ENCODE assay signal across 10 cellular contexts in the genomic region with DNA sequence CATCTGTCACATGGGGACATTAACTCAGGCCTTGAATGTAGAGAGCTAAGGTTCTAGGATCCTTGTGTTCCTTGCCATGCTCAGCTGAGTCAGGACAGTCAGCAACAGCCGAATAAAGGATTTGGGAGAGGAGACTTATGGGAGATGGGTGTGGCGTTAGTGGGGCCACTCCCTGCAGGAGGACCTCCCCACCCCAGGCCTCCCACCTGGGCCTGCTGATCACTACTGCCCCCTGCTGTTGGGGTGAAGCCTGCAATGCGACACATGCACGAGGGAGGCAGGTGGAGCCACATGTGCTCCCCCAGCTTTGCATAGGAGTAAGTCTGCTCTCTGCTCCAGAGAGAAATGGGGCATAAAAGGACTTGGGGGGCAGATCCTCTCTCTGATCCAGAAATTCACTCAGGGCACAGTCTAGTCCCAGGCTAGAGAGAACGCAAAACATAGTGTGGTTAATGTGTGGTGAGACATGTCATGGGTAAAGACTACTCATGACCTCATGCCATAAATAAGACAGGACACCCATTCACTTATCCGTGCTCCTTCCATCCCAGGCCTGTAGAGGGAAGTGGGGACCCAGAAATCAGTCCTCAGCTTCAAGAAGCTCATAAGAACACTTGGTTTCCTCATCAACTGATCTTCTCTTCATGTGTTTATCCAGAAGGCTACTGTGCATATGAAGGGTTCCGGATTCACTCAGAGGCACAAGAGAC. TPM values are rescaled to one million over a fixed set of nuclear protein-coding genes. Genes with fewer than 3 reads are reported as not detected.
DNase-seq lines count a peak whose midpoint lies in the region; ATAC-seq and TF ChIP-seq lines count a peak whose summit lies in the region.
"Had no signal": no experiment of that assay in that cellular context is flagged by ENCODE, and none has a peak within 500 bp of the region (broad histone marks: within the 10 kb centered on the region; RNA-seq: fewer than 3 reads in every experiment).

No MANE protein-coding gene starts in this region.

- peak overlapping the region in 1 of 4 donors; percentile 7 for H3K27ac ChIP-seq in body of pancreas

- no peak for TF ChIP-seq EP300 in Ishikawa (IDR thresholded peaks at IDR 0.05; ENCODE audit: borderline replicate concordance)

- no peak overlapping the region for H3K4me3 ChIP-seq in GM06990 (replicated peaks; ENCODE audit: low read depth, low read length)
- H3K4me3 ChIP-seq in body of pancreas: no peak overlapping the region
- no peak overlapping the region for H3K4me3 ChIP-seq in mucosa of descending colon

- TF ChIP-seq CTCF in GM06990 (IDR thresholded peaks at IDR 0.05; ENCODE audit: insufficient read depth, low read length, poor library complexity, severe bottlenecking) (peak; percentile 61), body of pancreas (IDR thresholded peaks at IDR 0.05) (peak; percentile 12 to 53 (median 39)), mucosa of descending colon (IDR thresholded peaks at IDR 0.05) (no peak)

- ATAC-seq in body of pancreas (peak; percentile 64), mucosa of descending colon (peak; percentile 80)

- intact Hi-C loops in body of pancreas (cut with DNase I): no loop called here
- intact Hi-C loops in mucosa of descending colon (cut with DNase I, micrococcal nuclease): no loop called here

- DNase-seq in GM06990 (ENCODE audit: extremely low read depth, insufficient read length) (no peak), body of pancreas (peak in 2 of 4 donors; percentile 60 to 63), mucosa of descending colon (peak in 2 of 3 donors; percentile 33 to 55), NCI-H1105 treated with DMSO at 0.1 percent for 48 hours (lab: John Stamatoyannopoulos, UW) (no peak), hepatic stellate cell (ENCODE audit: low spot score) (no peak), NCI-H510A treated with DMSO at 0.1 percent for 48 hours (lab: John Stamatoyannopoulos, UW) (no peak), NCI-H1694 (lab: John Stamatoyannopoulos, UW) (no peak)

- peaks cover 18% of the 10 kb centered on the region for H3K4me1 ChIP-seq in body of pancreas
- no peaks in the 10 kb centered on the region for H3K4me1 ChIP-seq in mucosa of descending colon (ENCODE audit: low read depth)

- H3K36me3 ChIP-seq in GM06990 (ENCODE audit: control insufficient read depth, insufficient read depth, low read length) (no peaks in the 10 kb centered on the region), body of pancreas (replicated peaks in 1 of 2; ENCODE audit: insufficient read depth in 1 of 2, low read depth in 2 of 2) (peaks cover 0 to 5% of the 10 kb centered on the region in 2 donors), mucosa of descending colon (ENCODE audit: low read depth) (no peaks in the 10 kb centered on the region)

- H3K9me3 ChIP-seq in body of pancreas: no peaks in the 10 kb centered on the region
- H3K9me3 ChIP-seq in mucosa of descending colon: no peaks in the 10 kb centered on the region

- H3K27me3 ChIP-seq in GM06990 (replicated peaks; ENCODE audit: control insufficient read depth, insufficient read depth, low read length) (peaks cover 1% of the 10 kb centered on the region; the same call in 1 of the 2 replicates), body of pancreas (no peaks in the 10 kb centered on the region)

- TF ChIP-seq RAD21 in Ishikawa (IDR thresholded peaks at IDR 0.05; ENCODE audit: low read depth): peak; percentile 78

- TF ChIP-seq POLR2A in body of pancreas (IDR thresholded peaks at IDR 0.05): no peak

- 70 to 74% methylated on average over 7 of the region's 7 CpGs for WGBS in body of pancreas, 2 donors

TF ChIP-seq in Ishikawa, 13 proteins besides CTCF, POLR2A, EP300 and RAD21:
- TF ChIP-seq NFIC (IDR thresholded peaks at IDR 0.05) (no peak), FOXM1 (IDR thresholded peaks at IDR 0.05; ENCODE audit: borderline replicate concordance, low read depth) (no peak), MAX (IDR thresholded peaks at IDR 0.05) (peak; percentile 77), CREB1 (IDR thresholded peaks at IDR 0.05; ENCODE audit: low read depth) (no peak), YY1 (IDR thresholded peaks at IDR 0.05; ENCODE audit: low read depth) (no peak), ZBTB7A (IDR thresholded peaks at IDR 0.05; ENCODE audit: low read depth) (no peak), TAF1 (IDR thresholded peaks at IDR 0.05; ENCODE audit: low read depth) (no peak)
- TF ChIP-seq, protein P1, sequence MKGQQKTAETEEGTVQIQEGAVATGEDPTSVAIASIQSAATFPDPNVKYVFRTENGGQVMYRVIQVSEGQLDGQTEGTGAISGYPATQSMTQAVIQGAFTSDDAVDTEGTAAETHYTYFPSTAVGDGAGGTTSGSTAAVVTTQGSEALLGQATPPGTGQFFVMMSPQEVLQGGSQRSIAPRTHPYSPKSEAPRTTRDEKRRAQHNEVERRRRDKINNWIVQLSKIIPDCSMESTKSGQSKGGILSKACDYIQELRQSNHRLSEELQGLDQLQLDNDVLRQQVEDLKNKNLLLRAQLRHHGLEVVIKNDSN (IDR thresholded peaks at IDR 0.05): 0 out of 2 replicates have a peak, but pooled peaks have one; percentile 2
TF ChIP-seq in Ishikawa: peak in this region for 2.

RNA-seq across cellular contexts. Expression of gene RBP1, which starts 19.4 kb away (rescaled TPM):
- total RNA-seq in body of pancreas (100 to 1,000 TPM; 103 to 202 TPM), mucosa of descending colon (10 to 100 TPM in 1 of 3 donors, 1 to 10 TPM in 2; 4.6 to 15.3 (median 5.0) TPM)
- total RNA-seq: NCI-H460 had no signal

RNA-seq across cellular contexts. Expression of gene RBP2, which starts 43.9 kb away (rescaled TPM):
- total RNA-seq in body of pancreas (not detected), mucosa of descending colon (1 to 10 TPM in 2 of 3 donors, under 1 TPM in 1; 0.76 to 3.5 (median 1.5) TPM)
- total RNA-seq: glomerular endothelial cell, NCI-H460 had no signal

Comparison
In these comparisons a context has a peak if more than half of its experiments do, and no peak if none do; other contexts are left out.
1. DNase-seq: peak in mucosa of descending colon (2 of 3); none in GM06990 (single experiment), NCI-H1105 treated with DMSO at 0.1 percent for 48 hours (single experiment), hepatic stellate cell (single experiment), NCI-H510A treated with DMSO at 0.1 percent for 48 hours (single experiment) and NCI-H1694 (single experiment).
2. RNA of gene RBP1, which starts 19.4 kb away (total RNA-seq): 103 to 202 TPM in body of pancreas; 4.6 to 15.3 TPM in mucosa of descending colon; every median in the first group is over 4 times any median in the second.